Comparison of ENCODE assay signal across 14 cellular contexts in the genomic region with DNA sequence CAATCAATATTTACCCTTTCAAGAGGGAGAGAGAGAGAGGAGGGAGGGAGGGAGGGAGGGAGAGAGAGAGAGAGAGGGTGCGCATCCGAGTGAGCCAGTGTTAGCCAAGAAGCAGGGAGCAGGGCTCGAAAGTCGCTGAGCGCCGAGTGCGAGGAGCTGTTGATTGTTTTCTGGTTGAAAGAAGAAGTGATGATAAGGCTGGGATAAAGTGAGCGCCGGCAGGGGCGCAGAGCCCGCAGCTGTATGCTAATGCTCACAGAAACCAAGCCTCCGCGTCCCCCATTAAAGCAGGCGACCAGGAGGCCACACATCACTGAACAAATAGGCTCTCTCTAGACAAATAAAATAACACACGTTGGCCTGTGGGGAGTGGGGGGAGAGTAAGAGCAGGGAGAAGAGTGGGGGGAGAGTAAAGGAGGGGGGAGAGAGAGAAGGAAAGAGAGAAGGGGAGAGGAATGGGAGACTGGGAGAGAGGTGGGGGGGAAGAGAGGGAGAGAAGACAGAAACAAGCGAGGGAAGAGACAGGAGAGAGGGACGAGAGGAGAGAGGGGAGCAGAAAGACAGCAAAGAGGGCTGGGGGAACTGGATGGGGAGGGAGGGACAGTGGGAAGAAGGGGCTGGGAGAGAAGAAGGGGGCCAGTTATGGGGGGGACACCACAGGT. TPM values are rescaled to one million over a fixed set of nuclear protein-coding genes. Genes with fewer than 3 reads are reported as not detected.
DNase-seq lines count a peak whose midpoint lies in the region; ATAC-seq and TF ChIP-seq lines count a peak whose summit lies in the region.
"Had no signal": no experiment of that assay in that cellular context is flagged by ENCODE, and none has a peak within 500 bp of the region (broad histone marks: within the 10 kb centered on the region; RNA-seq: fewer than 3 reads in every experiment).

No MANE protein-coding gene starts in this region.

- no peak overlapping the region for H2BK5ac ChIP-seq in IMR-90 (ENCODE audit: low read depth, low read length, poor library complexity, severe bottlenecking)

- no peak overlapping the region for H3K18ac ChIP-seq in IMR-90 (ENCODE audit: low read depth, low read length)

- intact Hi-C loops in IMR-90 (cut with micrococcal nuclease), result no loop called here

- no peak overlapping the region for H3K56ac ChIP-seq in IMR-90 (ENCODE audit: extremely low read depth, insufficient read depth, low read length)

- no peak overlapping the region for H4K91ac ChIP-seq in IMR-90 (ENCODE audit: insufficient read depth, low read depth, low read length)

- no peaks in the 10 kb centered on the region; the same call in 1 of the 2 replicates for H3K4me1 ChIP-seq in IMR-90 (ENCODE audit: control insufficient read depth, insufficient read depth, low read length)
- peaks cover 1% of the 10 kb centered on the region; the same call in 1 of the 2 replicates for H3K4me1 ChIP-seq in iPS DF 6.9 (ENCODE audit: control insufficient read depth, insufficient read depth, low read length)

- CTCF ChIA-PET in IMR-90 (lab: Yijun Ruan, JAX), result no interaction called here

- no peak for TF ChIP-seq CTCF in IMR-90 (conservative IDR thresholded peaks at IDR 0.05; ENCODE audit: low read depth, low read length)

- H3K14ac ChIP-seq in IMR-90 (replicated peaks; ENCODE audit: low read depth, low read length), result no peak overlapping the region

- dilution Hi-C loops in IMR-90 (cut with HindIII; ENCODE audit: low sequenced_read_pairs, unreplicated experiment), result no loop called here

- no peak; the same call in 1 of the 2 replicates for ATAC-seq in IMR-90 (ENCODE audit: low read depth)
- no peak for ATAC-seq in HG03565 (IDR thresholded peaks at IDR 0.05; ENCODE audit: unreplicated experiment)
- no peak for ATAC-seq in GM19035 (IDR thresholded peaks at IDR 0.05; ENCODE audit: unreplicated experiment)
- ATAC-seq: right cardiac atrium had no signal

- H2AK9ac ChIP-seq in IMR-90 (replicated peaks; ENCODE audit: low read depth, low read length, poor library complexity), result no peak overlapping the region

- H2BK20ac ChIP-seq in IMR-90 (ENCODE audit: low read depth, low read length), result no peak overlapping the region

- TF ChIP-seq POLR2A in IMR-90 (IDR thresholded peaks at IDR 0.05; ENCODE audit: low read depth, low read length), result no peak

- H3K4me3 ChIP-seq in IMR-90 (ENCODE audit: insufficient read depth, low read depth, low read length), result no peak overlapping the region
- peak overlapping the region; percentile 36; the same call in 1 of the 2 replicates for H3K4me3 ChIP-seq in iPS DF 6.9 (ENCODE audit: low read length)

- H3K27ac ChIP-seq in IMR-90 (ENCODE audit: insufficient read depth, low read length), result no peak overlapping the region
- H3K27ac ChIP-seq in iPS DF 6.9 (ENCODE audit: low read length), result no peak overlapping the region

- H3K9ac ChIP-seq in IMR-90 (ENCODE audit: low read depth, low read length), result no peak overlapping the region

- WGBS in IMR-90 (ENCODE audit: extremely low coverage in 2 of 2, insufficient read length in 1 of 2), 2 experiments, result no CpG with 5 or more reads among the region's 17 CpGs
- WGBS in iPS DF 6.9 (ENCODE audit: insufficient coverage, insufficient read length), result no CpG with 5 or more reads among the region's 17 CpGs

- no peak overlapping the region for H3K4ac ChIP-seq in IMR-90 (ENCODE audit: low read depth, low read length)

- no peaks in the 10 kb centered on the region for H3K36me3 ChIP-seq in IMR-90 (ENCODE audit: control insufficient read depth, insufficient read depth, low read length)
- H3K36me3 ChIP-seq in iPS DF 6.9 (ENCODE audit: control insufficient read depth, insufficient read depth, low read length), result no peaks in the 10 kb centered on the region

- peak overlapping the region; percentile 19; the same call in 1 of the 2 replicates for H3K4me2 ChIP-seq in IMR-90 (ENCODE audit: low read depth, low read length)

- H2AK5ac ChIP-seq in IMR-90 (ENCODE audit: low read depth, low read length), result no peak overlapping the region

- H4K5ac ChIP-seq in IMR-90 (ENCODE audit: low read depth, low read length), result no peak overlapping the region

- no TSS peak for BruUV-seq in IMR-90 (replicated peaks; lab: Mats Ljungman, UMichigan)

- no peaks in the 10 kb centered on the region for H3K9me1 ChIP-seq in IMR-90 (ENCODE audit: insufficient read depth, low read length)

- H2BK120ac ChIP-seq in IMR-90 (ENCODE audit: low read depth, low read length), result no peak overlapping the region

- TF ChIP-seq RAD21 in IMR-90 (IDR thresholded peaks at IDR 0.05; ENCODE audit: low read length), result no peak

- H3K27me3 ChIP-seq in IMR-90 (ENCODE audit: control insufficient read depth, insufficient read depth, low read length) (peaks cover 68% of the 10 kb centered on the region), iPS DF 6.9 (ENCODE audit: control insufficient read depth, insufficient read depth, low read length) (peaks cover 22% of the 10 kb centered on the region; the same call in 1 of the 2 replicates)

- H2BK15ac ChIP-seq in IMR-90 (ENCODE audit: low read depth, low read length), result no peak overlapping the region

- no peak overlapping the region for H3K23ac ChIP-seq in IMR-90 (ENCODE audit: low read depth, low read length)

- in situ Hi-C loops in IMR-90 (cut with MboI; ENCODE audit: low sequenced_read_pairs), result loop anchor here (5.0 kb wide), 1 partner anchor 204 kb away; no protein-coding TSS in a partner anchor

- H4K20me1 ChIP-seq in IMR-90 (ENCODE audit: insufficient read depth, low read length), result no peaks in the 10 kb centered on the region

- peak; percentile 96 for DNase-seq in COLO668 (lab: John Stamatoyannopoulos, UW; ENCODE audit: unreplicated experiment)
- no peak for DNase-seq in IMR-90
- DNase-seq in NCI-H526 treated with DMSO at 0.1 percent for 48 hours (lab: John Stamatoyannopoulos, UW), result peak; percentile 98
- no peak for DNase-seq in iPS DF 6.9 (ENCODE audit: low read depth, low spot score)
- no peak for DNase-seq in CD1c-positive myeloid dendritic cell (ENCODE audit: extremely low spot score)
- DNase-seq in superior temporal gyrus (ENCODE audit: extremely low spot score), result no peak
- DNase-seq: activated effector memory CD4-positive, alpha-beta T cell treated with Interleukin-2 at 50 U/mL for 16 hours; Right ventricle myocardium superior; stimulated activated naive CD4-positive, alpha-beta T cell treated with Interleukin-2 at 50 U/mL for 16 hours had no signal

- POLR2A ChIA-PET in IMR-90 (lab: Charles Lee; ENCODE audit: unreplicated experiment), result interaction anchor here (0.6 kb wide), 1 partner anchor 195 kb away, joined by 20 read pairs; no protein-coding TSS in a partner anchor

- no peaks in the 10 kb centered on the region for H3K79me1 ChIP-seq in IMR-90 (ENCODE audit: low read depth in 1 of 2, low read length in 2 of 2)

- H3K9me3 ChIP-seq in IMR-90 (ENCODE audit: control insufficient read depth, insufficient read depth, low read length), result peaks cover 3% of the 10 kb centered on the region; the same call in 1 of the 2 replicates
- H3K9me3 ChIP-seq in iPS DF 6.9 (ENCODE audit: control insufficient read depth, insufficient read depth, low read length), result no peaks in the 10 kb centered on the region

- no peak overlapping the region for H2AFZ ChIP-seq in IMR-90 (replicated peaks; ENCODE audit: low read length, poor library complexity)

- no peak overlapping the region for H4K8ac ChIP-seq in IMR-90 (ENCODE audit: low read depth in 2 of 2, low read length in 2 of 2)

TF ChIP-seq in IMR-90, 13 proteins besides CTCF, POLR2A, EP300 and RAD21:
- TF ChIP-seq BHLHE40 (IDR thresholded peaks at IDR 0.05; ENCODE audit: low read depth, low read length) (no peak), NFE2L2 (IDR thresholded peaks at IDR 0.05; ENCODE audit: low read depth, low read length) (no peak), CEBPB (IDR thresholded peaks at IDR 0.05; ENCODE audit: low read depth, low read length) (no peak), RFX5 (IDR thresholded peaks at IDR 0.05; ENCODE audit: low read depth, low read length) (no peak), RCOR1 (IDR thresholded peaks at IDR 0.05; ENCODE audit: insufficient replicate concordance, low read length) (no peak), SMC3 (IDR thresholded peaks at IDR 0.05; ENCODE audit: low read depth, low read length) (no peak), MAZ (IDR thresholded peaks at IDR 0.05; ENCODE audit: borderline replicate concordance, low read depth, low read length) (no peak), FOS (IDR thresholded peaks at IDR 0.05; ENCODE audit: low read depth, low read length) (no peak), MXI1 (IDR thresholded peaks at IDR 0.05; ENCODE audit: borderline replicate concordance, low read depth, low read length) (no peak), ELK1 (IDR thresholded peaks at IDR 0.05; ENCODE audit: borderline replicate concordance, low read depth, low read length) (no peak), CHD1 (IDR thresholded peaks at IDR 0.05; ENCODE audit: low read depth, low read length) (no peak), MAFK (IDR thresholded peaks at IDR 0.05; ENCODE audit: low read depth, low read length) (no peak)
- TF ChIP-seq, protein P1, sequence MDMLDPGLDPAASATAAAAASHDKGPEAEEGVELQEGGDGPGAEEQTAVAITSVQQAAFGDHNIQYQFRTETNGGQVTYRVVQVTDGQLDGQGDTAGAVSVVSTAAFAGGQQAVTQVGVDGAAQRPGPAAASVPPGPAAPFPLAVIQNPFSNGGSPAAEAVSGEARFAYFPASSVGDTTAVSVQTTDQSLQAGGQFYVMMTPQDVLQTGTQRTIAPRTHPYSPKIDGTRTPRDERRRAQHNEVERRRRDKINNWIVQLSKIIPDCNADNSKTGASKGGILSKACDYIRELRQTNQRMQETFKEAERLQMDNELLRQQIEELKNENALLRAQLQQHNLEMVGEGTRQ (IDR thresholded peaks at IDR 0.05; ENCODE audit: low read depth, low read length), result no peak

RNA-seq across cellular contexts. Expression of gene INSM1, which starts 5.0 kb away (rescaled TPM):
- total RNA-seq in IMR-90 (2012; rRNA removed), result not detected in 2 replicates
- polyA plus RNA-seq in IMR-90 (2012; rRNA removed), result not detected in 2 replicates
- polyA plus RNA-seq in IMR-90 (2012; cell fraction: cytosol; rRNA removed), result 0.01 TPM in 1 of 2 replicates, not detected in the other
- polyA plus RNA-seq in IMR-90 (2012; cell fraction: nucleus; rRNA removed; ENCODE audit: low replicate concordance), result not detected in 2 replicates
- total RNA-seq: dermis microvascular lymphatic vessel endothelial cell, kidney epithelial cell, right cardiac atrium, Right ventricle myocardium superior had no signal
- polyA plus RNA-seq: right cardiac atrium had no signal

Comparison
In these comparisons a context has a peak if more than half of its experiments do, and no peak if none do; other contexts are left out.
1. DNase-seq: peak in COLO668 (single experiment) and NCI-H526 treated with DMSO at 0.1 percent for 48 hours (single experiment); none in IMR-90 (single experiment), iPS DF 6.9 (single experiment), CD1c-positive myeloid dendritic cell (single experiment) and superior temporal gyrus (single experiment).